10 cellular contexts compared by ENCODE assay signal in the genomic region with DNA sequence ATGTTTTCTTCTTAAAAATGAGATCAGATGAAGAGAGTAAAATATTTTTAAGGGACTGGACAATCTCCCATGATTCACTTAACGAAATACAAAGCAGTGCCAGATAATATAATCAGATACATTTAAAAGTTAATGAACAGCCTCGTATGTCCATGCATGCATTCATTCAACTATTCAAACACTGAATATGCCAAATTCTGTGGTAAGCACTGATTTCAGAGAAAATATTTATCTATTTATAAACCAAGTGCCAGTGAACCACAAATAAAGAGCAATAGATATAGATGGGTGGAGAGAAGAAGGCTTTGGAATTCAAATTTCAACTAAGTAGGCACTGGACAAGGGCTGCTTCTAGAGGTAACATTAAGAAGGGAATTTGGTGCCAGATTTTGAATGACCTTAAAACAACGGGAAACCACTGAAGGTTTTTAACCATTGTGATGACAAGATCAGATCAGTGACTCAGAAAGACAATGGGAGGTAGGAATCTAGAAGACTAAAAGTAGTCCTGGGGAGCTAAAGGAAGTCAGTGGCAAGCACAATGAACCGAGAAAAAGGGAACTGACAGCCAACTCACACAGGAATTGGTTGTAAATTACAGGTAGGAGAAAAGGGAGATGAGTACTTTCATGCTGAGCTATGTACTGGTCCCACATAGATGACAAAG. TPM values are rescaled to one million over a fixed set of nuclear protein-coding genes. Genes with fewer than 3 reads are reported as not detected.
DNase-seq lines count a peak whose midpoint lies in the region; ATAC-seq and TF ChIP-seq lines count a peak whose summit lies in the region.
"Had no signal": no experiment of that assay in that cellular context is flagged by ENCODE, and none has a peak within 500 bp of the region (broad histone marks: within the 10 kb centered on the region; RNA-seq: fewer than 3 reads in every experiment).

No MANE protein-coding gene starts in this region.

- H3K27me3 ChIP-seq in HUES64 (ENCODE audit: insufficient read depth, low read length) (no peaks in the 10 kb centered on the region), gastroesophageal sphincter (no peaks in the 10 kb centered on the region)

- no peak for DNase-seq in activated T-helper 2 cell treated with anti-CD3 and anti-CD28 coated beads, Interferon-gamma antibody, Interleukin-2, Interleukin-4, amounts not matched to agents 10 μg/mL and 5 μg/mL and 100 μg/mL, durations not matched to agents 14 hours and 24 hours and 36 hours (ENCODE audit: low spot score)
- no peak for DNase-seq in RWPE1 (ENCODE audit: low spot score)
- DNase-seq: lower lobe of right lung had no signal

- CTCF ChIA-PET in RWPE1 (lab: Yijun Ruan, JAX) = no interaction called here

- POLR2A ChIA-PET in RWPE1 (lab: Yijun Ruan, JAX; ENCODE audit: low non-redundant PET) = no interaction called here

- ATAC-seq in GM18858 (IDR thresholded peaks at IDR 0.05; ENCODE audit: unreplicated experiment) (peak; percentile 37), gastroesophageal sphincter (no peak), HG03460 (IDR thresholded peaks at IDR 0.05; ENCODE audit: unreplicated experiment) (no peak)
- ATAC-seq: lower lobe of right lung had no signal

- intact Hi-C loops in activated T-helper 2 cell treated with anti-CD3 and anti-CD28 coated beads, Interferon-gamma antibody, Interleukin-2, Interleukin-4, amounts not matched to agents 10 μg/mL and 5 μg/mL and 100 μg/mL, durations not matched to agents 14 hours and 24 hours and 36 hours (cut with micrococcal nuclease) = no loop called here

- H3K4me3 Mint-ChIP-seq in activated T-helper 2 cell treated with anti-CD3 and anti-CD28 coated beads, Interferon-gamma antibody, Interleukin-2, Interleukin-4, amounts not matched to agents 10 μg/mL and 5 μg/mL and 100 μg/mL, durations not matched to agents 14 hours and 24 hours and 36 hours (ENCODE audit: low read depth) = no peak overlapping the region
- H3K4me3 Mint-ChIP-seq in nephron = no peak overlapping the region

- H3K27me3 Mint-ChIP-seq in activated T-helper 2 cell treated with anti-CD3 and anti-CD28 coated beads, Interferon-gamma antibody, Interleukin-2, Interleukin-4, amounts not matched to agents 10 μg/mL and 5 μg/mL and 100 μg/mL, durations not matched to agents 14 hours and 24 hours and 36 hours (ENCODE audit: low read depth) = no peaks in the 10 kb centered on the region
- no peaks in the 10 kb centered on the region for H3K27me3 Mint-ChIP-seq in nephron (ENCODE audit: low read depth)

- H3K9me3 ChIP-seq in HUES64 (ENCODE audit: insufficient read depth, low read depth, low read length) (no peaks in the 10 kb centered on the region), gastroesophageal sphincter (no peaks in the 10 kb centered on the region)
- H3K9me3 ChIP-seq: lower lobe of right lung had no signal

- H3K9me3 Mint-ChIP-seq in activated T-helper 2 cell treated with anti-CD3 and anti-CD28 coated beads, Interferon-gamma antibody, Interleukin-2, Interleukin-4, amounts not matched to agents 10 μg/mL and 5 μg/mL and 100 μg/mL, durations not matched to agents 14 hours and 24 hours and 36 hours = no peaks in the 10 kb centered on the region
- H3K9me3 Mint-ChIP-seq in nephron = no peaks in the 10 kb centered on the region
- H3K9me3 Mint-ChIP-seq: activated naive CD4-positive, alpha-beta T cell treated with anti-CD3 and anti-CD28 coated beads, Interleukin-2, amount 50 U/mL, for 72 hours had no signal

- peak overlapping the region; percentile 49; the same call in 1 of the 2 replicates for H3K9ac ChIP-seq in HUES64 (ENCODE audit: low read depth, low read length)

- H3K4me3 ChIP-seq in HUES64 (ENCODE audit: low read length) (peak overlapping the region; percentile 8; the same call in 1 of the 2 replicates), gastroesophageal sphincter (no peak overlapping the region)
- H3K4me3 ChIP-seq: lower lobe of right lung had no signal

- peak overlapping the region; percentile 17 for H3K27ac Mint-ChIP-seq in activated T-helper 2 cell treated with anti-CD3 and anti-CD28 coated beads, Interferon-gamma antibody, Interleukin-2, Interleukin-4, amounts not matched to agents 10 μg/mL and 5 μg/mL and 100 μg/mL, durations not matched to agents 14 hours and 24 hours and 36 hours
- peak overlapping the region; percentile 3 to 37 (median 3) for H3K27ac Mint-ChIP-seq in nephron
- H3K27ac Mint-ChIP-seq: activated naive CD4-positive, alpha-beta T cell treated with anti-CD3 and anti-CD28 coated beads, Interleukin-2, amount 50 U/mL, for 72 hours had no signal

- TF ChIP-seq EP300 in gastroesophageal sphincter (IDR thresholded peaks at IDR 0.05) = no peak

- TF ChIP-seq CTCF in nephron (IDR thresholded peaks at IDR 0.05; ENCODE audit: unreplicated experiment in 3 of 3) (no peak), gastroesophageal sphincter (IDR thresholded peaks at IDR 0.05) (no peak), RWPE1 (conservative IDR thresholded peaks at IDR 0.05; ENCODE audit: low read depth) (no peak)

- peaks cover 36% of the 10 kb centered on the region for H3K4me1 ChIP-seq in HUES64 (ENCODE audit: insufficient read depth, low read length)
- H3K4me1 ChIP-seq in gastroesophageal sphincter = no peaks in the 10 kb centered on the region
- H3K4me1 ChIP-seq: lower lobe of right lung had no signal

- peaks cover 29% of the 10 kb centered on the region for H3K36me3 Mint-ChIP-seq in activated T-helper 2 cell treated with anti-CD3 and anti-CD28 coated beads, Interferon-gamma antibody, Interleukin-2, Interleukin-4, amounts not matched to agents 10 μg/mL and 5 μg/mL and 100 μg/mL, durations not matched to agents 14 hours and 24 hours and 36 hours (ENCODE audit: low read depth)
- peaks cover 24% of the 10 kb centered on the region for H3K36me3 Mint-ChIP-seq in nephron (ENCODE audit: low read depth)

- TF ChIP-seq POLR2A in gastroesophageal sphincter (IDR thresholded peaks at IDR 0.05) = no peak

- 32% methylated on average over 4 of the region's 4 CpGs for WGBS in HUES64
- 56 to 64% methylated on average over 4 of the region's 4 CpGs for WGBS in gastroesophageal sphincter (ENCODE audit: low coverage in 1 of 2), 2 donors

- peaks cover 26% of the 10 kb centered on the region for H3K4me1 Mint-ChIP-seq in activated T-helper 2 cell treated with anti-CD3 and anti-CD28 coated beads, Interferon-gamma antibody, Interleukin-2, Interleukin-4, amounts not matched to agents 10 μg/mL and 5 μg/mL and 100 μg/mL, durations not matched to agents 14 hours and 24 hours and 36 hours (ENCODE audit: low read depth)
- H3K4me1 Mint-ChIP-seq in nephron = peaks cover 28% of the 10 kb centered on the region

- peak overlapping the region; percentile 90 for H3K27ac ChIP-seq in HUES64 (ENCODE audit: low read depth, low read length)
- H3K27ac ChIP-seq in gastroesophageal sphincter = no peak overlapping the region
- no peak overlapping the region for H3K27ac ChIP-seq in RWPE1
- H3K27ac ChIP-seq: lower lobe of right lung, VCaP had no signal

- H3K36me3 ChIP-seq in HUES64 (ENCODE audit: insufficient read depth, low read length) = peaks cover 59% of the 10 kb centered on the region
- H3K36me3 ChIP-seq in gastroesophageal sphincter = no peaks in the 10 kb centered on the region
- H3K36me3 ChIP-seq: lower lobe of right lung had no signal

RNA-seq across cellular contexts. Expression of a gene that starts 14.2 kb away (rescaled TPM):
- 93.7 TPM for polyA plus RNA-seq in HUES64 (2013, experiment 1 of 2)
- 99.5 TPM for polyA plus RNA-seq in HUES64 (2013, experiment 2 of 2)
- 15.0 and 17.4 TPM in 2 replicates for total RNA-seq in activated T-helper 2 cell treated with anti-CD3 and anti-CD28 coated beads, Interferon-gamma antibody, Interleukin-2, Interleukin-4, amounts not matched to agents 10 μg/mL and 5 μg/mL and 100 μg/mL, durations not matched to agents 14 hours and 24 hours and 36 hours
- 1 to 10 TPM; 2.7 to 6.0 (median 3.5) TPM for total RNA-seq in gastroesophageal sphincter
